Comparison of ENCODE assay signal across 1 cellular context in the genomic region with DNA sequence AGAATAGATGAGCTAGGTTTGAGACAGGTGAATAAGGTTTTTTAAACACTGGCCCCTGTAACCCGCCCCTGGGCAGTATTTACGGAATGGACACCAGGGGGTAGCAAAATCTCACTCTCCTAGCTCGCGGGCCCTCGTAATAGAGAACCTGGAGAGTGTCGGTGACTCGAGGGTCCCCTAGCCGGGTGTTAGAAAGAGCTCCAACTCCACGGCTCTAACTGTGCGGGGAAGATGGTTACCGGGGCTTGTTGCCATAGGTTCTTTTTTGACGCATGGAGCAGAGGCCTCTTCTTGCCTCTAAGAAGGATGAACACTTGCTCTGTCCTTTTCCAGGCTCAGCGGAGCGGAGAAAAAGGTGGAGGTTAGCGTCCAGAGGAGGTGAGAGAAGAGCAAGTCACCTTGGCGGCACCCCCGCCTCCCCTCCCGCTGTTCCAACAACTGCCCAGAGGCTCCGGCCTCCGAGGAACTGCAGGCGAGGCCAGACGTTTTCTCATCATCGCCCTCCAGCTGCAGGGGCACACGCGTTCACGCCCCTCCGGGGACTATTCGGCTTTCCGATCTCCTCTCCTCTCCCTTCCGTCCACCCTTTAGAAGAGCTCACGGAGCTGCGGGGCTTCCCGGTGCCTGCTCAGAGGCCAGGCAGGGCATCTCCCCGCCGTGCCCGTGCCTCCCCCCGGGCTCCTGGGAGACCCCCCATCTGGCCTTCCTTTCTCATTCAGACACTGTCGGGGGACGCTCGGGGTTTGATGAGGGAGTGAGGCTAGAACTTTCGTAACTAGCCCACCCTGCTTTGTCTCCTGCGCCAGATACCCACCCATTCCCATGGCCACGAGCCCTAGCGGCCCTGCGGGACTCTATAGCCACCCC.
TF ChIP-seq lines count a peak whose summit lies in the region.

No MANE protein-coding gene starts in this region.

TF ChIP-seq in HepG2, 621 proteins besides CTCF, POLR2A, EP300 and RAD21 (continued from another document and continues in another):
- peak; percentile 52 for TF ChIP-seq XRCC5 (optimal IDR thresholded peaks at IDR 0.05; ENCODE audit: low read length)
- no peak for TF ChIP-seq PRMT3 (CRISPR knock-in tag; IDR thresholded peaks at IDR 0.05; ENCODE audit: borderline replicate concordance, low read depth)
- 0 out of 2 replicates have a peak, but pooled peaks have one; percentile 46 for TF ChIP-seq ZBTB20 (CRISPR knock-in tag; IDR thresholded peaks at IDR 0.05; ENCODE audit: borderline replicate concordance, low read depth)
- TF ChIP-seq ZNF569 (CRISPR knock-in tag; IDR thresholded peaks at IDR 0.05; ENCODE audit: borderline replicate concordance) = no peak
- TF ChIP-seq MED1 (CRISPR knock-in tag; IDR thresholded peaks at IDR 0.05) = peak; percentile 43; the same call in 1 of the 2 replicates
- TF ChIP-seq MLXIP (CRISPR knock-in tag; IDR thresholded peaks at IDR 0.05; ENCODE audit: borderline replicate concordance) = no peak
- no peak for TF ChIP-seq PHF5A (CRISPR knock-in tag; IDR thresholded peaks at IDR 0.05; ENCODE audit: low read depth, unreplicated experiment)
- TF ChIP-seq LCORL (IDR thresholded peaks at IDR 0.05) = no peak
- no peak; the same call in 1 of the 2 replicates for TF ChIP-seq LCORL (CRISPR knock-in tag; IDR thresholded peaks at IDR 0.05)
- TF ChIP-seq HMG20A (CRISPR knock-in tag; IDR thresholded peaks at IDR 0.05; ENCODE audit: borderline replicate concordance) = no peak
- no peak for TF ChIP-seq SALL2 (CRISPR knock-in tag; IDR thresholded peaks at IDR 0.05)
- TF ChIP-seq ZNF724P (CRISPR knock-in tag; IDR thresholded peaks at IDR 0.05; ENCODE audit: borderline replicate concordance) = no peak
- no peak; the same call in 1 of the 2 replicates for TF ChIP-seq ZNF761 (CRISPR knock-in tag; conservative IDR thresholded peaks at IDR 0.05)
- no peak for TF ChIP-seq U2AF2 (IDR thresholded peaks at IDR 0.05; ENCODE audit: low read depth, low read length)
- TF ChIP-seq, protein P1, sequence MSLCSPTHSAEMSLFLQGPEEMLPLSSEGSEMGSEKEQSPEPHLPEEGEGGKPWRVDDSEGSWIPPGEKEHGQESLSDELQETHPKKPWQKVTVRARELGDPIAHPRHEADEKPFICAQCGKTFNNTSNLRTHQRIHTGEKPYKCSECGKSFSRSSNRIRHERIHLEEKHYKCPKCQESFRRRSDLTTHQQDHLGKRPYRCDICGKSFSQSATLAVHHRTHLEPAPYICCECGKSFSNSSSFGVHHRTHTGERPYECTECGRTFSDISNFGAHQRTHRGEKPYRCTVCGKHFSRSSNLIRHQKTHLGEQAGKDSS (CRISPR knock-in tag; IDR thresholded peaks at IDR 0.05; ENCODE audit: borderline replicate concordance, low read depth) = no peak
- TF ChIP-seq HNF4A (CRISPR knock-in tag; IDR thresholded peaks at IDR 0.05) = no peak
- no peak for TF ChIP-seq THAP9 (CRISPR knock-in tag; IDR thresholded peaks at IDR 0.05; ENCODE audit: borderline replicate concordance)
- no peak for TF ChIP-seq RBM39 (IDR thresholded peaks at IDR 0.05; ENCODE audit: low read depth, low read length, poor library complexity, severe bottlenecking)
- no peak for TF ChIP-seq CHD2 (IDR thresholded peaks at IDR 0.05; ENCODE audit: low read depth, low read length)
- TF ChIP-seq ATF5 (CRISPR knock-in tag; IDR thresholded peaks at IDR 0.05; ENCODE audit: low read depth) = no peak
- no peak for TF ChIP-seq MED13 (CRISPR knock-in tag; IDR thresholded peaks at IDR 0.05)
- TF ChIP-seq MIXL1 (CRISPR knock-in tag; IDR thresholded peaks at IDR 0.05) = no peak; the same call in 1 of the 2 replicates
- peak; percentile 31; the same call in 1 of the 2 replicates for TF ChIP-seq CCDC6 (CRISPR knock-in tag; IDR thresholded peaks at IDR 0.05)
- TF ChIP-seq ATF4 (CRISPR knock-in tag; IDR thresholded peaks at IDR 0.05) = no peak
- no peak for TF ChIP-seq ZNF235 (CRISPR knock-in tag; IDR thresholded peaks at IDR 0.05; ENCODE audit: borderline replicate concordance)
- TF ChIP-seq NFE2L2 (IDR thresholded peaks at IDR 0.05; ENCODE audit: low read length) = no peak
- TF ChIP-seq MXD3 (CRISPR knock-in tag; IDR thresholded peaks at IDR 0.05) = peak; percentile 47; the same call in 1 of the 2 replicates
- no peak for TF ChIP-seq USF2 (IDR thresholded peaks at IDR 0.05; ENCODE audit: low read depth, low read length)
- TF ChIP-seq USF2 (CRISPR knock-in tag; IDR thresholded peaks at IDR 0.05; ENCODE audit: borderline replicate concordance) = no peak
- no peak for TF ChIP-seq ARID2 (CRISPR knock-in tag; IDR thresholded peaks at IDR 0.05; ENCODE audit: borderline replicate concordance)
- TF ChIP-seq ZNF709 (CRISPR knock-in tag; IDR thresholded peaks at IDR 0.05) = peak; percentile 73; the same call in 1 of the 2 replicates
- TF ChIP-seq, protein P2, sequence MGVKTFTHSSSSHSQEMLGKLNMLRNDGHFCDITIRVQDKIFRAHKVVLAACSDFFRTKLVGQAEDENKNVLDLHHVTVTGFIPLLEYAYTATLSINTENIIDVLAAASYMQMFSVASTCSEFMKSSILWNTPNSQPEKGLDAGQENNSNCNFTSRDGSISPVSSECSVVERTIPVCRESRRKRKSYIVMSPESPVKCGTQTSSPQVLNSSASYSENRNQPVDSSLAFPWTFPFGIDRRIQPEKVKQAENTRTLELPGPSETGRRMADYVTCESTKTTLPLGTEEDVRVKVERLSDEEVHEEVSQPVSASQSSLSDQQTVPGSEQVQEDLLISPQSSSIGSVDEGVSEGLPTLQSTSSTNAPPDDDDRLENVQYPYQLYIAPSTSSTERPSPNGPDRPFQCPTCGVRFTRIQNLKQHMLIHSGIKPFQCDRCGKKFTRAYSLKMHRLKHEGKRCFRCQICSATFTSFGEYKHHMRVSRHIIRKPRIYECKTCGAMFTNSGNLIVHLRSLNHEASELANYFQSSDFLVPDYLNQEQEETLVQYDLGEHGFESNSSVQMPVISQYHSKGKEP (CRISPR knock-in tag; IDR thresholded peaks at IDR 0.05) = no peak
- no peak for TF ChIP-seq RERE (CRISPR knock-in tag; IDR thresholded peaks at IDR 0.05; ENCODE audit: low read depth)
- TF ChIP-seq ZNF549 (CRISPR knock-in tag; IDR thresholded peaks at IDR 0.05) = no peak
- no peak for TF ChIP-seq ISL2 (CRISPR knock-in tag; IDR thresholded peaks at IDR 0.05)
- TF ChIP-seq PTBP1 (IDR thresholded peaks at IDR 0.05; ENCODE audit: low read depth, low read length, poor library complexity, severe bottlenecking) = no peak
- TF ChIP-seq U2AF1 (optimal IDR thresholded peaks at IDR 0.05; ENCODE audit: low read depth, low read length) = no peak
